1 cellular context compared by ENCODE assay signal in genomic region chr16:55570159-55570558, GRCh38.
TF ChIP-seq lines count a peak whose summit lies in the region.

No MANE protein-coding gene starts in this region.

TF ChIP-seq in K562, 482 proteins besides CTCF, POLR2A, EP300 and RAD21:
- TF ChIP-seq ELF1 (tag; IDR thresholded peaks at IDR 0.05), result no peak
- peak; percentile 73; the same call in 1 of the 2 replicates for TF ChIP-seq KLF16 (IDR thresholded peaks at IDR 0.05)
- TF ChIP-seq CREB3L1 (IDR thresholded peaks at IDR 0.05; ENCODE audit: borderline replicate concordance, low read depth), result no peak
- TF ChIP-seq FOXM1 (IDR thresholded peaks at IDR 0.05; ENCODE audit: low read depth), result peak; percentile 63; the same call in 1 of the 2 replicates
- TF ChIP-seq FOXM1 (CRISPR knock-in tag; IDR thresholded peaks at IDR 0.05; ENCODE audit: low read depth), result no peak
- TF ChIP-seq PML (IDR thresholded peaks at IDR 0.05; ENCODE audit: low read length), result 0 out of 2 replicates have a peak, but pooled peaks have one; percentile 41
- TF ChIP-seq, protein P1, sequence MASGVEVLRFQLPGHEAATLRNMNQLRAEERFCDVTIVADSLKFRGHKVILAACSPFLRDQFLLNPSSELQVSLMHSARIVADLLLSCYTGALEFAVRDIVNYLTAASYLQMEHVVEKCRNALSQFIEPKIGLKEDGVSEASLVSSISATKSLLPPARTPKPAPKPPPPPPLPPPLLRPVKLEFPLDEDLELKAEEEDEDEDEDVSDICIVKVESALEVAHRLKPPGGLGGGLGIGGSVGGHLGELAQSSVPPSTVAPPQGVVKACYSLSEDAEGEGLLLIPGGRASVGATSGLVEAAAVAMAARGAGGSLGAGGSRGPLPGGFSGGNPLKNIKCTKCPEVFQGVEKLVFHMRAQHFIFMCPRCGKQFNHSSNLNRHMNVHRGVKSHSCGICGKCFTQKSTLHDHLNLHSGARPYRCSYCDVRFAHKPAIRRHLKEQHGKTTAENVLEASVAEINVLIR (CRISPR knock-in tag; IDR thresholded peaks at IDR 0.05), result no peak
- peak; percentile 49; the same call in 1 of the 2 replicates for TF ChIP-seq STAT5A (IDR thresholded peaks at IDR 0.05; ENCODE audit: borderline replicate concordance, low read length)
- no peak for TF ChIP-seq BRD4 (IDR thresholded peaks at IDR 0.05)
- no peak for TF ChIP-seq CEBPB (tag; IDR thresholded peaks at IDR 0.05)
- TF ChIP-seq, protein P2, sequence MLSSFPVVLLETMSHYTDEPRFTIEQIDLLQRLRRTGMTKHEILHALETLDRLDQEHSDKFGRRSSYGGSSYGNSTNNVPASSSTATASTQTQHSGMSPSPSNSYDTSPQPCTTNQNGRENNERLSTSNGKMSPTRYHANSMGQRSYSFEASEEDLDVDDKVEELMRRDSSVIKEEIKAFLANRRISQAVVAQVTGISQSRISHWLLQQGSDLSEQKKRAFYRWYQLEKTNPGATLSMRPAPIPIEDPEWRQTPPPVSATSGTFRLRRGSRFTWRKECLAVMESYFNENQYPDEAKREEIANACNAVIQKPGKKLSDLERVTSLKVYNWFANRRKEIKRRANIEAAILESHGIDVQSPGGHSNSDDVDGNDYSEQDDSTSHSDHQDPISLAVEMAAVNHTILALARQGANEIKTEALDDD (IDR thresholded peaks at IDR 0.05), result peak; percentile 60; the same call in 1 of the 2 replicates
- TF ChIP-seq MYNN (IDR thresholded peaks at IDR 0.05), result 0 out of 2 replicates have a peak, but pooled peaks have one; percentile 48
- no peak for TF ChIP-seq MYNN (CRISPR knock-in tag; IDR thresholded peaks at IDR 0.05)
- peak; percentile 86 for TF ChIP-seq SMARCA4 (IDR thresholded peaks at IDR 0.05)
- TF ChIP-seq SOX6 (IDR thresholded peaks at IDR 0.05), result peak; percentile 37; the same call in 1 of the 2 replicates
- TF ChIP-seq, protein P3, sequence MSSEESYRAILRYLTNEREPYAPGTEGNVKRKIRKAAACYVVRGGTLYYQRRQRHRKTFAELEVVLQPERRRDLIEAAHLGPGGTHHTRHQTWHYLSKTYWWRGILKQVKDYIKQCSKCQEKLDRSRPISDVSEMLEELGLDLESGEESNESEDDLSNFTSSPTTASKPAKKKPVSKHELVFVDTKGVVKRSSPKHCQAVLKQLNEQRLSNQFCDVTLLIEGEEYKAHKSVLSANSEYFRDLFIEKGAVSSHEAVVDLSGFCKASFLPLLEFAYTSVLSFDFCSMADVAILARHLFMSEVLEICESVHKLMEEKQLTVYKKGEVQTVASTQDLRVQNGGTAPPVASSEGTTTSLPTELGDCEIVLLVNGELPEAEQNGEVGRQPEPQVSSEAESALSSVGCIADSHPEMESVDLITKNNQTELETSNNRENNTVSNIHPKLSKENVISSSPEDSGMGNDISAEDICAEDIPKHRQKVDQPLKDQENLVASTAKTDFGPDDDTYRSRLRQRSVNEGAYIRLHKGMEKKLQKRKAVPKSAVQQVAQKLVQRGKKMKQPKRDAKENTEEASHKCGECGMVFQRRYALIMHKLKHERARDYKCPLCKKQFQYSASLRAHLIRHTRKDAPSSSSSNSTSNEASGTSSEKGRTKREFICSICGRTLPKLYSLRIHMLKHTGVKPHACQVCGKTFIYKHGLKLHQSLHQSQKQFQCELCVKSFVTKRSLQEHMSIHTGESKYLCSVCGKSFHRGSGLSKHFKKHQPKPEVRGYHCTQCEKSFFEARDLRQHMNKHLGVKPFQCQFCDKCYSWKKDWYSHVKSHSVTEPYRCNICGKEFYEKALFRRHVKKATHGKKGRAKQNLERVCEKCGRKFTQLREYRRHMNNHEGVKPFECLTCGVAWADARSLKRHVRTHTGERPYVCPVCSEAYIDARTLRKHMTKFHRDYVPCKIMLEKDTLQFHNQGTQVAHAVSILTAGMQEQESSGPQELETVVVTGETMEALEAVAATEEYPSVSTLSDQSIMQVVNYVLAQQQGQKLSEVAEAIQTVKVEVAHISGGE (CRISPR knock-in tag; IDR thresholded peaks at IDR 0.05), result 0 out of 6 replicates have a peak, but pooled peaks of 1 of the 3 experiments have one; percentile 28
- TF ChIP-seq SIX5 (IDR thresholded peaks at IDR 0.05; ENCODE audit: borderline replicate concordance in 1 of 2, insufficient read depth in 1 of 2, low read depth in 1 of 2, low read length in 2 of 2), result no peak
- TF ChIP-seq NCOR1 (IDR thresholded peaks at IDR 0.05), result peak; percentile 71
- TF ChIP-seq TEAD4 (IDR thresholded peaks at IDR 0.05; ENCODE audit: low read length), result peak; percentile 85
- TF ChIP-seq TEAD4 (CRISPR knock-in tag; IDR thresholded peaks at IDR 0.05; ENCODE audit: borderline replicate concordance), result no peak
- peak; percentile 88 for TF ChIP-seq DPF2 (IDR thresholded peaks at IDR 0.05)
- TF ChIP-seq ATF7 (IDR thresholded peaks at IDR 0.05), result 0 out of 2 replicates have a peak, but pooled peaks have one; percentile 10
- peak; percentile 48 for TF ChIP-seq CXXC5 (CRISPR knock-in tag; IDR thresholded peaks at IDR 0.05)
- TF ChIP-seq CBFA2T3 (IDR thresholded peaks at IDR 0.05), result peak; percentile 87
- peak; percentile 45; the same call in 1 of the 2 replicates for TF ChIP-seq SMAD4 (CRISPR knock-in tag; conservative IDR thresholded peaks at IDR 0.05)
- TF ChIP-seq FOXK2 (conservative IDR thresholded peaks at IDR 0.05 in 1 of 2, IDR thresholded peaks at IDR 0.05 in 1 of 2; ENCODE audit: low read depth in 2 of 2), result no peak
- peak; percentile 24; the same call in 1 of the 2 replicates for TF ChIP-seq LEF1 (IDR thresholded peaks at IDR 0.05)
- TF ChIP-seq CBFA2T2 (conservative IDR thresholded peaks at IDR 0.05), result peak; percentile 76
- peak; percentile 69; the same call in 1 of the 2 replicates for TF ChIP-seq DMBX1 (CRISPR knock-in tag; IDR thresholded peaks at IDR 0.05; ENCODE audit: borderline replicate concordance)
- peak; percentile 69 for TF ChIP-seq SMARCE1 (IDR thresholded peaks at IDR 0.05)
- peak in 1 of 2 experiments; percentile 43; a peak in 1 of 4 replicates for TF ChIP-seq TRIM24 (IDR thresholded peaks at IDR 0.05)
- 0 out of 2 replicates have a peak, but pooled peaks have one; percentile 45 for TF ChIP-seq POLR2AphosphoS5 (IDR thresholded peaks at IDR 0.05; ENCODE audit: control insufficient read depth, insufficient read depth, low read depth, low read length)
- peak in 1 of 2 experiments; percentile 44; a peak in 1 of 4 replicates for TF ChIP-seq ZNF639 (CRISPR knock-in tag; conservative IDR thresholded peaks at IDR 0.05 in 1 of 2, IDR thresholded peaks at IDR 0.05 in 1 of 2)
- peak; percentile 30; the same call in 1 of the 2 replicates for TF ChIP-seq JUND (IDR thresholded peaks at IDR 0.05; ENCODE audit: borderline replicate concordance, low read depth, low read length)
- TF ChIP-seq JUND (tag; IDR thresholded peaks at IDR 0.05; ENCODE audit: borderline replicate concordance, low read depth, low read length), result no peak; the same call in 2 of the 3 replicates
- TF ChIP-seq MTA2 (IDR thresholded peaks at IDR 0.05; ENCODE audit: low read depth), result peak; percentile 54; the same call in 1 of the 2 replicates
- TF ChIP-seq TAL1 (IDR thresholded peaks at IDR 0.05), result peak; percentile 77
- peak; percentile 88 for TF ChIP-seq ARID1B (IDR thresholded peaks at IDR 0.05)
- no peak for TF ChIP-seq CEBPZ (IDR thresholded peaks at IDR 0.05; ENCODE audit: borderline replicate concordance, low read depth, low read length)
- peak; percentile 55; the same call in 1 of the 2 replicates for TF ChIP-seq SMARCC2 (IDR thresholded peaks at IDR 0.05; ENCODE audit: low read depth)
- peak; percentile 38 for TF ChIP-seq FOSL1 (tag; conservative IDR thresholded peaks at IDR 0.05)
- 0 out of 2 replicates have a peak, but pooled peaks have one; percentile 17 for TF ChIP-seq CC2D1A (IDR thresholded peaks at IDR 0.05)
- peak in 1 of 2 experiments; percentile 46; a peak in 2 of 4 replicates for TF ChIP-seq RCOR1 (IDR thresholded peaks at IDR 0.05; ENCODE audit: borderline replicate concordance in 1 of 2, low read depth in 2 of 2, low read length in 2 of 2)
TF ChIP-seq in K562: peak in this region for 31.
